23 cellular contexts compared by ENCODE assay signal in genomic region chr20:46034039-46034438, GRCh38. TPM values are rescaled to one million over a fixed set of nuclear protein-coding genes. Genes with fewer than 3 reads are reported as not detected.
A peak's percentile ranks its signal among the peaks of the same experiment; 100 is the strongest.
DNase-seq lines count a peak whose midpoint lies in the region; ATAC-seq, FAIRE-seq and TF ChIP-seq lines count a peak whose summit lies in the region.
"Had no signal": no experiment of that assay in that cellular context is flagged by ENCODE, and none has a peak within 500 bp of the region (broad histone marks: within the 10 kb centered on the region; RNA-seq: fewer than 3 reads in every experiment).

No MANE protein-coding gene starts in this region.

- H3K36me3 Mint-ChIP-seq in endothelial cell (ENCODE audit: low read depth, unreplicated experiment) = no peaks in the 10 kb centered on the region
- H3K36me3 Mint-ChIP-seq: CD8-positive, alpha-beta T cell had no signal

- no peaks in the 10 kb centered on the region for H3K9me3 Mint-ChIP-seq in endothelial cell (ENCODE audit: unreplicated experiment)
- H3K9me3 Mint-ChIP-seq: CD8-positive, alpha-beta T cell had no signal

- TF ChIP-seq POLR2A in HepG2 (IDR thresholded peaks at IDR 0.05; ENCODE audit: insufficient read depth in 1 of 2, low read depth in 2 of 2, low read length in 2 of 2) = no peak
- no peak for TF ChIP-seq POLR2A in right lobe of liver (IDR thresholded peaks at IDR 0.05)

- no peak overlapping the region for H2AFZ ChIP-seq in HepG2 (ENCODE audit: low read length)
- H2AFZ ChIP-seq: GM23248 had no signal

- H3K9me3 ChIP-seq in HepG2 (ENCODE audit: low read length) (no peaks in the 10 kb centered on the region), right lobe of liver (no peaks in the 10 kb centered on the region), HEK293 (ENCODE audit: control insufficient read depth, insufficient read depth, low read depth, low read length) (no peaks in the 10 kb centered on the region)
- H3K9me3 ChIP-seq: BLaER1 treated with 17β-estradiol and CSF1 and Interleukin-3, amounts not matched to agents 10 nM and 100 nM had no signal

- 5% methylated on average over 3 of the region's 3 CpGs for WGBS in HepG2 (ENCODE audit: low lambda C conversion rate)
- 55% methylated on average over 3 of the region's 3 CpGs for WGBS in right lobe of liver (ENCODE audit: insufficient coverage, low coverage, low lambda C conversion rate, missing lambda C conversion rate)

- no TSS peak for BruUV-seq in HepG2 (replicated peaks; lab: Mats Ljungman, UMichigan)

- POLR2A ChIA-PET in HepG2 (lab: Yijun Ruan, JAX) (no interaction called here), HEK293 (lab: Yijun Ruan, JAX) (no interaction called here)

- TF ChIP-seq CTCF in HepG2 (CRISPR knock-in tag; IDR thresholded peaks at IDR 0.05) (no peak), right lobe of liver (IDR thresholded peaks at IDR 0.05) (no peak), HEK293 (tag by site-specific recombination; IDR thresholded peaks at IDR 0.05) (no peak), D721Med (IDR thresholded peaks at IDR 0.05; ENCODE audit: insufficient read depth, missing control alignments) (no peak), endothelial cell (IDR thresholded peaks at IDR 0.05; ENCODE audit: unreplicated experiment) (no peak)

- no peak overlapping the region for H3K27ac Mint-ChIP-seq in endothelial cell (ENCODE audit: unreplicated experiment)
- H3K27ac Mint-ChIP-seq: CD8-positive, alpha-beta T cell had no signal

- H3K4me3 ChIP-seq in HepG2 (replicated peaks in 1 of 3; ENCODE audit: insufficient read depth in 1 of 3, low read depth in 2 of 3, low read length in 3 of 3) (no peak overlapping the region), right lobe of liver (no peak overlapping the region), HEK293 (ENCODE audit: low read depth, low read length) (no peak overlapping the region)
- H3K4me3 ChIP-seq: BLaER1 treated with 17β-estradiol and CSF1 and Interleukin-3, amounts not matched to agents 10 nM and 100 nM; GM12878; GM23248 had no signal

- H3K4me1 ChIP-seq in HepG2 (ENCODE audit: insufficient read depth, low read length) (no peaks in the 10 kb centered on the region), right lobe of liver (no peaks in the 10 kb centered on the region), HEK293 (ENCODE audit: control insufficient read depth, insufficient read depth, low read length) (no peaks in the 10 kb centered on the region)

- peaks cover 7 to 32% of the 10 kb centered on the region in 2 experiments for H3K27me3 ChIP-seq in HepG2 (ENCODE audit: control insufficient read depth in 1 of 2, insufficient read depth in 2 of 2, low read length in 2 of 2)
- H3K27me3 ChIP-seq in right lobe of liver = peaks cover under 1 to 15% of the 10 kb centered on the region in 2 donors

- peaks cover 22% of the 10 kb centered on the region; the same call in 1 of the 2 replicates for H4K20me1 ChIP-seq in HepG2 (ENCODE audit: insufficient read depth, low read length)

- H3K4me3 Mint-ChIP-seq in endothelial cell (ENCODE audit: unreplicated experiment) = no peak overlapping the region
- H3K4me3 Mint-ChIP-seq: CD8-positive, alpha-beta T cell; IgD-negative memory B cell had no signal

- peaks cover 38% of the 10 kb centered on the region for H3K27me3 Mint-ChIP-seq in endothelial cell (ENCODE audit: unreplicated experiment)

- no peak for TF ChIP-seq RAD21 in HepG2 (CRISPR knock-in tag; IDR thresholded peaks at IDR 0.05)

- no peak overlapping the region for H3K4me2 ChIP-seq in HepG2 (ENCODE audit: low read depth, low read length)
- H3K4me2 ChIP-seq: BLaER1 treated with 17β-estradiol and CSF1 and Interleukin-3, amounts not matched to agents 10 nM and 100 nM had no signal

- no peak for DNase-seq in HepG2 (ENCODE audit: low spot score)
- DNase-seq in right lobe of liver = no peak
- DNase-seq in RKO (ENCODE audit: low spot score) = peak; percentile 68
- DNase-seq in NCI-H226 = no peak
- DNase-seq in D721Med (ENCODE audit: insufficient read length, low spot score) = no peak
- DNase-seq in endothelial cell (ENCODE audit: low spot score) = no peak
- DNase-seq: Calu3; CD8-positive, alpha-beta T cell; DMS 273 treated with DMSO at 0.1 percent for 48 hours; GM23248; Karpas-422; KBM-7 had no signal

- intact Hi-C loops in HepG2 (cut with micrococcal nuclease; ENCODE audit: unreplicated experiment) (no loop called here), right lobe of liver (cut with DNase I) (no loop called here)

- no peak for TF ChIP-seq EP300 in HepG2 (IDR thresholded peaks at IDR 0.05; ENCODE audit: low read depth in 2 of 2, low read length in 2 of 2)
- no peak for TF ChIP-seq EP300 in HepG2 (CRISPR knock-in tag; IDR thresholded peaks at IDR 0.05; ENCODE audit: borderline replicate concordance)

- FAIRE-seq in HepG2 (lab: Jason Lieb, UNC) (no peak), D721Med (lab: Jason Lieb, UNC) (no peak)
- FAIRE-seq: GM12878, GM19239 had no signal

- in situ Hi-C loops in HepG2 (cut with HindIII; ENCODE audit: extremely low pct_ligation_motif_present, low pct_unique_long_range_greater_than_20kb) = no loop called here

- H3K79me2 ChIP-seq in HepG2 (ENCODE audit: insufficient read depth, low read length) = no peaks in the 10 kb centered on the region

- CTCF ChIA-PET in HepG2 (lab: Yijun Ruan, JAX; ENCODE audit: low intra/inter-chr PET ratio, low total read pairs) = no interaction called here
- CTCF ChIA-PET in HEK293 (lab: Yijun Ruan, JAX) = no interaction called here

- no peaks in the 10 kb centered on the region for H3K36me3 ChIP-seq in HepG2 (replicated peaks in 1 of 2; ENCODE audit: control insufficient read depth in 1 of 2, insufficient read depth in 2 of 2, low read length in 2 of 2)
- no peaks in the 10 kb centered on the region for H3K36me3 ChIP-seq in right lobe of liver
- H3K36me3 ChIP-seq in HEK293 (ENCODE audit: control insufficient read depth in 2 of 2, insufficient read depth in 1 of 2, low read length in 2 of 2) = no peaks in the 10 kb centered on the region
- H3K36me3 ChIP-seq: BLaER1 treated with 17β-estradiol and CSF1 and Interleukin-3, amounts not matched to agents 10 nM and 100 nM had no signal

- ATAC-seq in HepG2 = no peak
- no peak for ATAC-seq in right lobe of liver
- ATAC-seq: CD8-positive, alpha-beta T cell; GM12878; HCT116 had no signal

- H3K9ac ChIP-seq in HepG2 (ENCODE audit: insufficient read depth, low read depth, low read length) = no peak overlapping the region
- H3K9ac ChIP-seq: BLaER1 treated with 17β-estradiol and CSF1 and Interleukin-3, amounts not matched to agents 10 nM and 100 nM; GM23248 had no signal

- H3K27ac ChIP-seq in HepG2 (ENCODE audit: extremely low read length, insufficient read depth, low read length) (no peak overlapping the region), right lobe of liver (no peak overlapping the region), HEK293 (ENCODE audit: extremely low read depth, low read depth, low read length) (no peak overlapping the region)
- H3K27ac ChIP-seq: 22Rv1; BLaER1 treated with 17β-estradiol and CSF1 and Interleukin-3, amounts not matched to agents 10 nM and 100 nM; GM23248 had no signal

- H3K4me1 Mint-ChIP-seq in endothelial cell (ENCODE audit: unreplicated experiment) = no peaks in the 10 kb centered on the region
- H3K4me1 Mint-ChIP-seq: IgD-negative memory B cell had no signal

RNA-seq across cellular contexts. Expression of gene SLC12A5, which starts 5.0 kb away (rescaled TPM):
- 5.3 and 5.4 TPM in 2 replicates for total RNA-seq in HepG2 (2016; rRNA removed; fragmentation: Illumina TruSeq; extraction: Trizol)
- total RNA-seq in HepG2 (2016; cell fraction: cytosol; rRNA removed; fragmentation: Illumina TruSeq; extraction: Trizol; ENCODE audit: low read depth) = 2.8 and 4.0 TPM in 2 replicates
- 4.2 and 4.4 TPM in 2 replicates for total RNA-seq in HepG2 (2016; cell fraction: insoluble cytoplasmic fraction; rRNA removed; fragmentation: Illumina TruSeq; extraction: Trizol)
- 3.5 and 4.1 TPM in 2 replicates for total RNA-seq in HepG2 (2016; cell fraction: membrane; rRNA removed; fragmentation: Illumina TruSeq; extraction: Trizol)
- 3.0 and 3.9 TPM in 2 replicates for total RNA-seq in HepG2 (2016; cell fraction: nucleus; rRNA removed; fragmentation: Illumina TruSeq; extraction: Trizol)
- polyA plus RNA-seq in HepG2 (2011; rRNA removed) = 4.3 and 5.6 TPM in 2 replicates
- polyA plus RNA-seq in HepG2 (2011; cell fraction: cytosol; rRNA removed) = 4.5 and 6.3 TPM in 2 replicates
- polyA plus RNA-seq in HepG2 (2011; cell fraction: nucleus; rRNA removed) = 6.0 and 6.2 TPM in 2 replicates
- 12.9 and 15.9 TPM in 2 replicates for polyA plus RNA-seq in HepG2 (2012)
- 27.8 and 30.6 TPM in 2 replicates for polyA plus RNA-seq in HepG2 (2016; cell fraction: cytosol; fragmentation: Illumina TruSeq; extraction: Trizol; ENCODE audit: low read depth)
- 18.0 and 19.7 TPM in 2 replicates for polyA plus RNA-seq in HepG2 (2016; cell fraction: insoluble cytoplasmic fraction; fragmentation: Illumina TruSeq; extraction: Trizol; ENCODE audit: low read depth)
- polyA plus RNA-seq in HepG2 (2016; cell fraction: membrane; fragmentation: Illumina TruSeq; extraction: Trizol; ENCODE audit: low read depth) = 33.5 and 42.8 TPM in 2 replicates
- polyA plus RNA-seq in HepG2 (2016; cell fraction: nucleus; fragmentation: Illumina TruSeq; extraction: Trizol; ENCODE audit: insufficient read depth, low read depth) = 14.1 and 18.5 TPM in 2 replicates
- 2.3 and 2.5 TPM in 2 replicates for polyA minus RNA-seq in HepG2 (2011; rRNA and poly(A)+ RNA removed; ENCODE audit: low replicate concordance)
- polyA minus RNA-seq in HepG2 (2011; cell fraction: cytosol; rRNA and poly(A)+ RNA removed) = 1.7 and 1.8 TPM in 2 replicates
- 3.5 and 3.7 TPM in 2 replicates for polyA minus RNA-seq in HepG2 (2011; cell fraction: nucleus; rRNA and poly(A)+ RNA removed)
- total RNA-seq in right lobe of liver = under 1 TPM in 3 of 6 experiments, not detected in 3; 0.32 to 0.91 (median 0.64) TPM
- 8.8 TPM for total RNA-seq in endothelial cell (ENCODE audit: unreplicated experiment)
- total RNA-seq: GM23248, HT-29 had no signal

RNA-seq across cellular contexts. Expression of gene MMP9, which starts 25.3 kb away (rescaled TPM):
- total RNA-seq in HepG2 (2016; rRNA removed; fragmentation: Illumina TruSeq; extraction: Trizol) = not detected in 2 replicates
- not detected in 2 replicates for total RNA-seq in HepG2 (2016; cell fraction: cytosol; rRNA removed; fragmentation: Illumina TruSeq; extraction: Trizol; ENCODE audit: low read depth)
- 0.06 TPM in 1 of 2 replicates, not detected in the other for total RNA-seq in HepG2 (2016; cell fraction: insoluble cytoplasmic fraction; rRNA removed; fragmentation: Illumina TruSeq; extraction: Trizol)
- not detected in 2 replicates for total RNA-seq in HepG2 (2016; cell fraction: membrane; rRNA removed; fragmentation: Illumina TruSeq; extraction: Trizol)
- not detected in 2 replicates for total RNA-seq in HepG2 (2016; cell fraction: nucleus; rRNA removed; fragmentation: Illumina TruSeq; extraction: Trizol)
- 0.03 TPM in 1 of 2 replicates, not detected in the other for polyA plus RNA-seq in HepG2 (2011; rRNA removed)
- polyA plus RNA-seq in HepG2 (2011; cell fraction: cytosol; rRNA removed) = 0.04 TPM in 1 of 2 replicates, not detected in the other
- not detected in 2 replicates for polyA plus RNA-seq in HepG2 (2011; cell fraction: nucleus; rRNA removed)
- polyA plus RNA-seq in HepG2 (2012) = not detected in 2 replicates
- not detected in 2 replicates for polyA plus RNA-seq in HepG2 (2016; cell fraction: cytosol; fragmentation: Illumina TruSeq; extraction: Trizol; ENCODE audit: low read depth)
- not detected in 2 replicates for polyA plus RNA-seq in HepG2 (2016; cell fraction: insoluble cytoplasmic fraction; fragmentation: Illumina TruSeq; extraction: Trizol; ENCODE audit: low read depth)
- not detected in 2 replicates for polyA plus RNA-seq in HepG2 (2016; cell fraction: membrane; fragmentation: Illumina TruSeq; extraction: Trizol; ENCODE audit: low read depth)
- polyA plus RNA-seq in HepG2 (2016; cell fraction: nucleus; fragmentation: Illumina TruSeq; extraction: Trizol; ENCODE audit: insufficient read depth, low read depth) = not detected in 2 replicates
- polyA minus RNA-seq in HepG2 (2011; rRNA and poly(A)+ RNA removed; ENCODE audit: low replicate concordance) = not detected in 2 replicates
- not detected in 2 replicates for polyA minus RNA-seq in HepG2 (2011; cell fraction: cytosol; rRNA and poly(A)+ RNA removed)
- polyA minus RNA-seq in HepG2 (2011; cell fraction: nucleus; rRNA and poly(A)+ RNA removed) = not detected in 2 replicates
- total RNA-seq in right lobe of liver = 1 to 10 TPM in 4 of 6 experiments, under 1 TPM in 2; 0.61 to 2.4 (median 1.3) TPM
- total RNA-seq in endothelial cell (ENCODE audit: unreplicated experiment) = 9.7 TPM
- total RNA-seq: Calu3, G401, GM23248, H4, HT-29 had no signal
- polyA plus RNA-seq: AG04450, IgD-negative memory B cell had no signal

RNA-seq across cellular contexts. Expression of gene NCOA5, which starts 55.7 kb away (rescaled TPM):
- total RNA-seq in HepG2 (2016; rRNA removed; fragmentation: Illumina TruSeq; extraction: Trizol) (28.4 and 37.7 TPM in 2 replicates), right lobe of liver (10 to 100 TPM in 1 of 6 experiments, 1 to 10 TPM in 5; 5.1 to 10.4 (median 8.8) TPM), endothelial cell (ENCODE audit: unreplicated experiment) (34.9 TPM)
- 5.3 and 5.8 TPM in 2 replicates for total RNA-seq in HepG2 (2016; cell fraction: cytosol; rRNA removed; fragmentation: Illumina TruSeq; extraction: Trizol; ENCODE audit: low read depth)
- total RNA-seq in HepG2 (2016; cell fraction: insoluble cytoplasmic fraction; rRNA removed; fragmentation: Illumina TruSeq; extraction: Trizol) = 27.1 and 29.5 TPM in 2 replicates
- 12.8 and 13.5 TPM in 2 replicates for total RNA-seq in HepG2 (2016; cell fraction: membrane; rRNA removed; fragmentation: Illumina TruSeq; extraction: Trizol)
- 18.5 and 23.8 TPM in 2 replicates for total RNA-seq in HepG2 (2016; cell fraction: nucleus; rRNA removed; fragmentation: Illumina TruSeq; extraction: Trizol)
- 16.5 and 17.5 TPM in 2 replicates for polyA plus RNA-seq in HepG2 (2011; rRNA removed)
- polyA plus RNA-seq in HepG2 (2011; cell fraction: cytosol; rRNA removed) = 11.8 and 14.3 TPM in 2 replicates
- polyA plus RNA-seq in HepG2 (2011; cell fraction: nucleus; rRNA removed) = 22.9 and 23.8 TPM in 2 replicates
- 17.3 and 18.5 TPM in 2 replicates for polyA plus RNA-seq in HepG2 (2012)
- polyA plus RNA-seq in HepG2 (2016; cell fraction: cytosol; fragmentation: Illumina TruSeq; extraction: Trizol; ENCODE audit: low read depth) = 3.4 and 3.9 TPM in 2 replicates
- 39.8 and 50.1 TPM in 2 replicates for polyA plus RNA-seq in HepG2 (2016; cell fraction: insoluble cytoplasmic fraction; fragmentation: Illumina TruSeq; extraction: Trizol; ENCODE audit: low read depth)
- polyA plus RNA-seq in HepG2 (2016; cell fraction: membrane; fragmentation: Illumina TruSeq; extraction: Trizol; ENCODE audit: low read depth) = 9.4 and 9.8 TPM in 2 replicates
- 57.0 and 60.2 TPM in 2 replicates for polyA plus RNA-seq in HepG2 (2016; cell fraction: nucleus; fragmentation: Illumina TruSeq; extraction: Trizol; ENCODE audit: insufficient read depth, low read depth)
- 16.8 and 41.9 TPM in 2 replicates for polyA minus RNA-seq in HepG2 (2011; rRNA and poly(A)+ RNA removed; ENCODE audit: low replicate concordance)
- 10.9 and 12.0 TPM in 2 replicates for polyA minus RNA-seq in HepG2 (2011; cell fraction: cytosol; rRNA and poly(A)+ RNA removed)
- 17.4 TPM in 2 replicates for polyA minus RNA-seq in HepG2 (2011; cell fraction: nucleus; rRNA and poly(A)+ RNA removed)
